In the genomic region with DNA sequence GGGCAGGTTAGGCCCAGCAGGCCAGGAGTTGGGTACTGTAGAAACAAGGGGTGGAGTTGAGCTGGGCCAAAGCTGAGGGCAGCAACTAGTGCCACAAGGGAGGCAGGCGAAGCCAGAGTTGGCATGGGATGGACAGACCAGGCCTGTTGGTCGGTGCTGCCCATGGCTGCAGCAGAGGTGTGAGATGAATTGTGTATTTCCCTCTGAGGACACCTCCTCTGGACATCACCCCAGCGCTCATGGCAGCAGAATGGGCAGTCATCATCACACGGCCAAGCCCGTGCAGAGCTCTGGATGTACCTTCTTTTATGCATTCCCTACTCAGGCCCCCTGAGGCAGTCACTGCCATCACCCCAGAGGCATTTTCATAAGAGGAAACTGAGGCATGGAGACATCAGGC, we compare ENCODE assay signal across 31 cellular contexts. TPM values are rescaled to one million over a fixed set of nuclear protein-coding genes. Genes with fewer than 3 reads are reported as not detected.
"Had no signal": no experiment of that assay in that cellular context is flagged by ENCODE, and none has a peak within 500 bp of the region (broad histone marks: within the 10 kb centered on the region; RNA-seq: fewer than 3 reads in every experiment).

No MANE protein-coding gene starts in this region.

- H3K4me3 ChIP-seq: hepatocyte, lung, neural progenitor cell, right atrium auricular region, right lobe of liver, smooth muscle cell, suprapubic skin, thoracic aorta, tibial artery, uterus had no signal

- H3K9me3 ChIP-seq: neutrophil, right atrium auricular region, right lobe of liver, suprapubic skin, thoracic aorta, tibial artery, uterus had no signal

- H3K36me3 Mint-ChIP-seq: natural killer cell had no signal

- DNase-seq: islet precursor cell; kidney glomerular epithelial cell; left cardiac atrium; mesendoderm; naive B cell; natural killer cell; nephron progenitor cell; occipital lobe; stimulated activated CD4-positive, alpha-beta T cell treated with anti-CD3 and anti-CD28 coated beads, Interleukin-12 subunit alpha, Interleukin-12 subunit beta, amount 100 ng/mL, for 4 hours; stimulated activated CD4-positive, alpha-beta T cell treated with anti-CD3 and anti-CD28 coated beads, Interleukin-15, amount 100 ng/mL, for 24 hours; stimulated activated CD4-positive, alpha-beta T cell treated with anti-CD3 and anti-CD28 coated beads, Interleukin-2, amount 100 ng/mL, for 24 hours; stimulated activated CD4-positive, alpha-beta T cell treated with anti-CD3 and anti-CD28 coated beads, Interleukin-4, amount 100 ng/mL, for 1 hour; stimulated activated naive CD4-positive, alpha-beta T cell; tibial artery; uterus had no signal

- H3K27ac Mint-ChIP-seq: mesothelial cell of epicardium; natural killer cell; neural progenitor cell; progenitor cell of endocrine pancreas; stimulated activated naive CD8-positive, alpha-beta T cell treated with anti-CD3 and anti-CD28 coated beads, Interleukin-15, Interleukin-2, amounts not matched to agents 100 ng/mL and 50 ng/mL, for 24 hours; type B pancreatic cell had no signal

- H3K27me3 Mint-ChIP-seq: naive B cell; progenitor cell of endocrine pancreas; stimulated activated naive CD8-positive, alpha-beta T cell treated with anti-CD3 and anti-CD28 coated beads, Interleukin-15, Interleukin-2, amounts not matched to agents 100 ng/mL and 50 ng/mL, for 24 hours; type B pancreatic cell had no signal

- H3K36me3 ChIP-seq: neural progenitor cell, uterus had no signal

- ATAC-seq: left cardiac atrium, left lobe of liver, natural killer cell, right lobe of liver had no signal

- H3K27ac ChIP-seq: hepatocyte, neural progenitor cell, neutrophil, parathyroid adenoma, right atrium auricular region, right lobe of liver, suprapubic skin, thoracic aorta, tibial artery, uterus had no signal

- H3K27me3 ChIP-seq: hepatocyte, neural progenitor cell, neutrophil, right atrium auricular region, right lobe of liver, suprapubic skin, tibial artery, uterus had no signal

- H3K4me3 Mint-ChIP-seq: mesothelial cell of epicardium; naive B cell; natural killer cell; nephron progenitor cell; neural progenitor cell; stimulated activated naive CD8-positive, alpha-beta T cell treated with anti-CD3 and anti-CD28 coated beads, Interleukin-15, Interleukin-2, amounts not matched to agents 100 ng/mL and 50 ng/mL, for 24 hours; type B pancreatic cell had no signal

- H3K4me1 Mint-ChIP-seq: mesothelial cell of epicardium, natural killer cell, nephron progenitor cell had no signal

- H3K4me1 ChIP-seq: neural progenitor cell, parathyroid adenoma, tibial artery, uterus had no signal

- H3K9me3 Mint-ChIP-seq: mesothelial cell of epicardium; naive B cell; natural killer cell; nephron progenitor cell; neural progenitor cell; stimulated activated naive CD8-positive, alpha-beta T cell treated with anti-CD3 and anti-CD28 coated beads, Interleukin-15, Interleukin-2, amounts not matched to agents 100 ng/mL and 50 ng/mL, for 24 hours; type B pancreatic cell had no signal

RNA-seq across cellular contexts. Expression of a gene that starts 36.9 kb away (rescaled TPM):
- total RNA-seq: pulmonary artery endothelial cell had no signal
